Comparison of ENCODE assay signal across 8 cellular contexts in the genomic region with DNA sequence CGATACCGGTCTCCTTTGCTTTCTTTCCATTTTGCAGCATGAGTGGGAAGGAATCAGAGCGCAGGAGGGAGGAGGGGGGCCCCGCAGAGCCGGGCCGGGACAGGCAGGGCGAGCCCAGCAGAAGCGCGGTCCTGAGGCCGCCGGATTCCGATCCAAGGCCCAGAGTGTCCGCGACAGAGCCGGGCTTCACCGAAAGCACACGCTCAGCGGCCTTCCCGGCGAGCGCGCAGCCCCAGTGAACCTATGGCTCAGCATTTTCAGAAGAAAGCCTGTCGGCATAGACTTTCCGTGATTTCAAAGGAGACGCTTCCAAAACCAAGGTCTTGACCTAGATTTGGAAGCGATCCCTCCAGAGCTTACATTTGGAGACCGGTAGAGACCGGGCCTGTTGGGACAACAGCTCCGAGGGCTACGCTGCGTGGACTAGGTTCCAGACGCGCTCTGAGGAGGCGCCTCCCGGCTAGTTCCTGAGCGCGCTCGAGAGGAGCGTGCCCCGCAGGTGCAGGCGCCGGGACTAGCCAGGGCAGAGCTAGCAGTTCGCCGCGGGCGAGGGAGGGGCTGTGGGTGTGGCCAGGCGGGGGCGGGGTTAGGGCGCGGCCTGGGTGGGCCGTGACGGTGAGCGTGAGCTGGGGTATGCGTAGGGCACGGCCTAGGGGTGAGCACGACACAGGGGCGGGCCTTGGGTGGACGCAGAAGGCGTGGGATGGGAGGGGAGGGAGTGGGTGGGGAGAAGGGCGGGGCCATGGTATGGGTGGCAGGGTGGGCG. TPM values are rescaled to one million over a fixed set of nuclear protein-coding genes. Genes with fewer than 3 reads are reported as not detected.
DNase-seq lines count a peak whose midpoint lies in the region; FAIRE-seq and TF ChIP-seq lines count a peak whose summit lies in the region.

No MANE protein-coding gene starts in this region.

- WGBS in stomach, 5 donors = 0 to 2% (median 1%) methylated on average over 27 to 61 of the region's 61 CpGs

- peak overlapping the region; percentile 53 to 90 (median 82) for H3K27ac ChIP-seq in stomach

- TF ChIP-seq EP300 in stomach (IDR thresholded peaks at IDR 0.05) = no peak

- TF ChIP-seq POLR2A in H54 (IDR thresholded peaks at IDR 0.05; ENCODE audit: low read depth, low read length) = peak; percentile 49; the same call in 1 of the 2 replicates
- TF ChIP-seq POLR2A in Raji (IDR thresholded peaks at IDR 0.05; ENCODE audit: insufficient read depth, low read depth, low read length) = peak; percentile 46; the same call in 1 of the 2 replicates
- TF ChIP-seq POLR2A in stomach (IDR thresholded peaks at IDR 0.05) = peak in 2 of 4 donors; percentile 40 to 63

- H3K4me1 Mint-ChIP-seq in neural crest cell = no peaks in the 10 kb centered on the region

- no peak overlapping the region for H3K27ac Mint-ChIP-seq in neural crest cell (ENCODE audit: unreplicated experiment)

- H3K27me3 Mint-ChIP-seq in neural crest cell (ENCODE audit: low read depth) = peaks cover 50% of the 10 kb centered on the region

- no peaks in the 10 kb centered on the region for H3K36me3 Mint-ChIP-seq in neural crest cell (ENCODE audit: low read depth)

- intact Hi-C loops in stomach (cut with DNase I; ENCODE audit: low total_unique reads) = loop anchor here (10.0 kb wide), 1 partner anchor 287 kb away; no protein-coding TSS in a partner anchor

- H3K4me3 ChIP-seq in fibroblast of villous mesenchyme (ENCODE audit: low read depth, low read length) (peak overlapping the region; percentile 71), stomach (peak overlapping the region; percentile 54 to 67 (median 59))

- DNase-seq in ELF-1 (ENCODE audit: low read depth, low spot score) = peak; percentile 88
- DNase-seq in H54 (ENCODE audit: insufficient read length, low spot score) = peak; percentile 94
- peak; percentile 96 for DNase-seq in LoVo (ENCODE audit: low spot score)
- DNase-seq in activated effector memory CD4-positive, alpha-beta T cell treated with anti-CD3 and anti-CD28 coated beads, Interleukin-2, amount 50 U/mL, for 16 hours = peak; percentile 97
- peak; percentile 94 for DNase-seq in fibroblast of villous mesenchyme (ENCODE audit: low read depth)
- DNase-seq in neural crest cell (ENCODE audit: low read depth, low spot score) = peak; percentile 65
- DNase-seq in stomach = peak; percentile 97

- H3K9me3 ChIP-seq in stomach = no peaks in the 10 kb centered on the region

- H3K4me1 ChIP-seq in stomach = peaks cover 21 to 32% (median 30%) of the 10 kb centered on the region in 4 donors

- no peak for FAIRE-seq in H54 (lab: Jason Lieb, UNC)

- TF ChIP-seq CTCF in fibroblast of villous mesenchyme (IDR thresholded peaks at IDR 0.05; ENCODE audit: insufficient read depth, low read depth, low read length) (no peak), neural crest cell (conservative IDR thresholded peaks at IDR 0.05) (no peak), stomach (IDR thresholded peaks at IDR 0.05) (no peak)

- no peaks in the 10 kb centered on the region for H3K36me3 ChIP-seq in stomach

- no peaks in the 10 kb centered on the region for H3K9me3 Mint-ChIP-seq in neural crest cell

- peak overlapping the region; percentile 86 for H3K4me3 Mint-ChIP-seq in neural crest cell

- peaks cover 0 to 15% (median 0%) of the 10 kb centered on the region in 3 donors for H3K27me3 ChIP-seq in stomach

RNA-seq across cellular contexts. Expression of gene PRSS38, which starts 27.8 kb away (rescaled TPM):
- total RNA-seq in fibroblast of villous mesenchyme = not detected in 2 replicates
- not detected in 2 replicates for total RNA-seq in neural crest cell
- not detected for total RNA-seq in stomach
- polyA plus RNA-seq in stomach = not detected

RNA-seq across cellular contexts. Expression of gene SNAP47, which starts 52.5 kb away (rescaled TPM):
- total RNA-seq in fibroblast of villous mesenchyme (51.9 and 58.3 TPM in 2 replicates), neural crest cell (42.9 and 45.3 TPM in 2 replicates), stomach (100 to 1,000 TPM in 1 of 5 donors, 10 to 100 TPM in 4; 24.8 to 117 (median 73.0) TPM)
- 10 to 100 TPM; 13.7 to 20.8 (median 16.9) TPM for polyA plus RNA-seq in stomach

RNA-seq across cellular contexts. Expression of gene JMJD4, which starts 52.6 kb away (rescaled TPM):
- total RNA-seq in fibroblast of villous mesenchyme = 25.5 and 32.5 TPM in 2 replicates
- 25.2 and 28.3 TPM in 2 replicates for total RNA-seq in neural crest cell
- total RNA-seq in stomach = 10 to 100 TPM in 3 of 5 donors, 1 to 10 TPM in 2; 2.3 to 26.8 (median 17.5) TPM
- 10 to 100 TPM in 2 of 3 donors, 1 to 10 TPM in 1; 8.2 to 11.9 (median 10.7) TPM for polyA plus RNA-seq in stomach

Comparison
In these comparisons a context has a peak if more than half of its experiments do, and no peak if none do; other contexts are left out.
1. Peak in every context shown above with its lines: DNase-seq, H3K4me3 ChIP-seq and H3K27ac ChIP-seq.